ENCODE assay signal across 1 cellular context in genomic region chr17:49687878-49688491, GRCh38.
A peak's percentile ranks its signal among the peaks of the same experiment; 100 is the strongest.
TF ChIP-seq lines count a peak whose summit lies in the region.

No MANE protein-coding gene starts in this region.

TF ChIP-seq in HepG2, 621 proteins besides CTCF, POLR2A, EP300 and RAD21 (continued from another document and continues in another):
- TF ChIP-seq ZBTB43 (CRISPR knock-in tag; conservative IDR thresholded peaks at IDR 0.05) (0 out of 2 replicates have a peak, but pooled peaks have one; percentile 55), SIX4 (CRISPR knock-in tag; IDR thresholded peaks at IDR 0.05) (no peak), ZNF274 (CRISPR knock-in tag; IDR thresholded peaks at IDR 0.05) (no peak), ZBTB49 (CRISPR knock-in tag; IDR thresholded peaks at IDR 0.05; ENCODE audit: borderline replicate concordance) (no peak), ZNF335 (CRISPR knock-in tag; IDR thresholded peaks at IDR 0.05) (peak; percentile 28; the same call in 1 of the 2 replicates), ZNF615 (CRISPR knock-in tag; IDR thresholded peaks at IDR 0.05; ENCODE audit: borderline replicate concordance) (no peak), PCBP2 (optimal IDR thresholded peaks at IDR 0.05; ENCODE audit: low read depth, low read length, poor library complexity, severe bottlenecking) (no peak), ZNF282 (IDR thresholded peaks at IDR 0.05; ENCODE audit: partially characterized antibody) (no peak), MLX (CRISPR knock-in tag; IDR thresholded peaks at IDR 0.05) (peak; percentile 76), ZNF709 (CRISPR knock-in tag; IDR thresholded peaks at IDR 0.05) (peak; percentile 71; the same call in 1 of the 2 replicates), PAF1 (CRISPR knock-in tag; IDR thresholded peaks at IDR 0.05) (no peak), IRX3 (CRISPR knock-in tag; IDR thresholded peaks at IDR 0.05; ENCODE audit: borderline replicate concordance, low read depth) (no peak), FOXC1 (CRISPR knock-in tag; IDR thresholded peaks at IDR 0.05; ENCODE audit: borderline replicate concordance) (no peak), FOXO1 (CRISPR knock-in tag; IDR thresholded peaks at IDR 0.05) (no peak), IKZF4 (CRISPR knock-in tag; IDR thresholded peaks at IDR 0.05; ENCODE audit: borderline replicate concordance, low read depth, not compliant biosample characterization) (no peak), ARNT (IDR thresholded peaks at IDR 0.05) (no peak), TFDP2 (CRISPR knock-in tag; IDR thresholded peaks at IDR 0.05) (0 out of 2 replicates have a peak, but pooled peaks have one; percentile 28), ZNF605 (CRISPR knock-in tag; IDR thresholded peaks at IDR 0.05) (peak; percentile 79; the same call in 1 of the 2 replicates), BRF2 (CRISPR knock-in tag; IDR thresholded peaks at IDR 0.05) (no peak), STAT6 (CRISPR knock-in tag; IDR thresholded peaks at IDR 0.05; ENCODE audit: borderline replicate concordance) (no peak), ZNF44 (CRISPR knock-in tag; IDR thresholded peaks at IDR 0.05) (no peak), RFX1 (IDR thresholded peaks at IDR 0.05) (no peak), PHF20 (CRISPR knock-in tag; IDR thresholded peaks at IDR 0.05) (peak; percentile 59; the same call in 1 of the 2 replicates), SRSF4 (IDR thresholded peaks at IDR 0.05; ENCODE audit: low read depth, low read length, poor library complexity, severe bottlenecking) (no peak), SMAD9 (CRISPR knock-in tag; IDR thresholded peaks at IDR 0.05) (no peak), GMEB1 (CRISPR knock-in tag; IDR thresholded peaks at IDR 0.05; ENCODE audit: borderline replicate concordance) (peak; percentile 25; the same call in 1 of the 2 replicates), HNF1A (IDR thresholded peaks at IDR 0.05; ENCODE audit: low read depth) (no peak), HNF1A (CRISPR knock-in tag; IDR thresholded peaks at IDR 0.05; ENCODE audit: borderline replicate concordance) (no peak), ZMYM3 (CRISPR knock-in tag; IDR thresholded peaks at IDR 0.05) (peak; percentile 81), ZBTB4 (CRISPR knock-in tag; IDR thresholded peaks at IDR 0.05; ENCODE audit: borderline replicate concordance) (no peak), ZNF816 (CRISPR knock-in tag; IDR thresholded peaks at IDR 0.05; ENCODE audit: borderline replicate concordance) (no peak), WIZ (CRISPR knock-in tag; IDR thresholded peaks at IDR 0.05) (0 out of 2 replicates have a peak, but pooled peaks have one; percentile 60), KDM3A (CRISPR knock-in tag; IDR thresholded peaks at IDR 0.05; ENCODE audit: low read depth) (no peak), NFYB (CRISPR knock-in tag; IDR thresholded peaks at IDR 0.05) (no peak), ZNF136 (CRISPR knock-in tag; IDR thresholded peaks at IDR 0.05; ENCODE audit: low read depth) (no peak), KLF13 (CRISPR knock-in tag; IDR thresholded peaks at IDR 0.05) (no peak), DMTF1 (CRISPR knock-in tag; IDR thresholded peaks at IDR 0.05) (no peak)
